ENCODE assay signal across 28 cellular contexts in genomic region chr10:86252051-86252450, GRCh38.
"Had no signal": no experiment of that assay in that cellular context is flagged by ENCODE, and none has a peak within 500 bp of the region (broad histone marks: within the 10 kb centered on the region; RNA-seq: fewer than 3 reads in every experiment).

No MANE protein-coding gene starts in this region.

- H3K9me3 ChIP-seq: SJSA1 had no signal

- H3K27me3 ChIP-seq: brain microvascular endothelial cell, SJSA1 had no signal

- H3K27ac ChIP-seq: brain microvascular endothelial cell, SJSA1, VCaP had no signal

- H3K4me1 ChIP-seq: SJSA1 had no signal

- H3K4me3 ChIP-seq: SJSA1 had no signal

- ATAC-seq: activated CD8-positive, alpha-beta T cell treated with anti-CD3 and anti-CD28 coated beads for 36 hours; Panc1 had no signal

- H3K36me3 ChIP-seq: brain microvascular endothelial cell, SJSA1 had no signal

- DNase-seq: activated CD4-positive, alpha-beta T cell treated with anti-CD3 and anti-CD28 coated beads for 1 hour; activated CD4-positive, alpha-beta T cell treated with anti-CD3 and anti-CD28 coated beads for 48 hours; activated CD4-positive, alpha-beta T cell treated with anti-CD3 and anti-CD28 coated beads, Interleukin-2, amount 50 U/mL, for 4 hours; activated CD4-positive, CD25-positive, alpha-beta regulatory T cell; activated CD8-positive, alpha-beta T cell treated with anti-CD3 and anti-CD28 coated beads for 36 hours; activated naive CD4-positive, alpha-beta T cell treated with anti-CD3 and anti-CD28 coated beads, Interleukin-2, amount 50 U/mL, for 16 hours; activated naive CD8-positive, alpha-beta T cell treated with anti-CD3 and anti-CD28 coated beads for 36 hours; activated T-cell treated with anti-CD3 and anti-CD28 coated beads, Interleukin-2, amount 50 U/mL, for 24 hours; amniotic stem cell; aorta; brain microvascular endothelial cell; Karpas-422; KBM-7; NCI-H1048; NCI-H1105 treated with DMSO at 0.1 percent for 48 hours; NCI-H1436; NCI-H1930; NCI-H2081 treated with DMSO at 0.1 percent for 48 hours; NCI-H226; NCI-H524 treated with DMSO at 0.1 percent for 48 hours; RPMI8226; SHP77 treated with DMSO at 0.1 percent for 48 hours; SW 1271; T-helper 2 cell; T-helper 9 cell had no signal
